In genomic region chr1:100481320-100481719, GRCh38 we compare ENCODE assay signal across 27 cellular contexts. TPM values are rescaled to one million over a fixed set of nuclear protein-coding genes. Genes with fewer than 3 reads are reported as not detected.
"Had no signal": no experiment of that assay in that cellular context is flagged by ENCODE, and none has a peak within 500 bp of the region (broad histone marks: within the 10 kb centered on the region; RNA-seq: fewer than 3 reads in every experiment).

No MANE protein-coding gene starts in this region.

- H3K4me1 Mint-ChIP-seq: activated CD4-positive, alpha-beta T cell treated with anti-CD3 and anti-CD28 coated beads, Interleukin-2, amount 10 ng/mL, durations not matched to agents 24 days and 14 days; stimulated activated naive B cell treated with anti-CD40 and anti-IgM and Interleukin-4, amounts not matched to agents 10 μg/mL and 1 μg/mL and 100 μg/mL, for 72 hours had no signal

- H3K9me3 ChIP-seq: ascending aorta, colonic mucosa, esophagus squamous epithelium, gastroesophageal sphincter, left ventricle myocardium inferior, mucosa of descending colon, stomach, thyroid gland, upper lobe of left lung, vagina had no signal

- H3K4me3 Mint-ChIP-seq: activated CD4-positive, alpha-beta memory T cell treated with anti-CD3 and anti-CD28 coated beads for 36 hours; activated CD4-positive, alpha-beta T cell treated with anti-CD3 and anti-CD28 coated beads, Interleukin-2, amount 10 ng/mL, durations not matched to agents 24 days and 14 days; activated naive CD4-positive, alpha-beta T cell treated with anti-CD3 and anti-CD28 coated beads, Interleukin-2, amount 50 U/mL, for 24 hours; activated T-helper 1 cell treated with anti-CD3 and anti-CD28 coated beads, Interleukin-12 subunit alpha, Interleukin-12 subunit beta, Interleukin-2, Interleukin-4 antibody, amounts not matched to agents 30 ng/mL and 10 ng/mL and 1 ng/mL, durations not matched to agents 14 hours and 24 hours and 36 hours; brain; natural killer cell treated with Interleukin-12 subunit alpha and Interleukin-12 subunit beta and Interleukin-15 and Interleukin-18, amount 100 ng/mL, for 72 hours; stimulated activated naive B cell treated with anti-CD40 and anti-IgM and Interleukin-4, amounts not matched to agents 10 μg/mL and 1 μg/mL and 100 μg/mL, for 72 hours had no signal

- H3K27me3 Mint-ChIP-seq: activated CD4-positive, alpha-beta memory T cell treated with anti-CD3 and anti-CD28 coated beads for 36 hours; activated CD4-positive, alpha-beta T cell treated with anti-CD3 and anti-CD28 coated beads, Interleukin-2, amount 10 ng/mL, durations not matched to agents 24 days and 14 days; activated naive CD4-positive, alpha-beta T cell treated with anti-CD3 and anti-CD28 coated beads, Interleukin-2, amount 50 U/mL, for 24 hours; brain; natural killer cell treated with Interleukin-12 subunit alpha and Interleukin-12 subunit beta and Interleukin-15 and Interleukin-18, amount 100 ng/mL, for 72 hours; stimulated activated naive B cell treated with anti-CD40 and anti-IgM and Interleukin-4, amounts not matched to agents 10 μg/mL and 1 μg/mL and 100 μg/mL, for 72 hours had no signal

- H3K9me3 Mint-ChIP-seq: activated CD4-positive, alpha-beta memory T cell treated with anti-CD3 and anti-CD28 coated beads for 36 hours; activated CD4-positive, alpha-beta T cell treated with anti-CD3 and anti-CD28 coated beads, Interleukin-2, amount 10 ng/mL, durations not matched to agents 24 days and 14 days; activated naive CD4-positive, alpha-beta T cell treated with anti-CD3 and anti-CD28 coated beads, Interleukin-2, amount 50 U/mL, for 24 hours; activated T-helper 1 cell treated with anti-CD3 and anti-CD28 coated beads, Interleukin-12 subunit alpha, Interleukin-12 subunit beta, Interleukin-2, Interleukin-4 antibody, amounts not matched to agents 30 ng/mL and 10 ng/mL and 1 ng/mL, durations not matched to agents 14 hours and 24 hours and 36 hours; brain; natural killer cell treated with Interleukin-12 subunit alpha and Interleukin-12 subunit beta and Interleukin-15 and Interleukin-18, amount 100 ng/mL, for 72 hours had no signal

- H3K27ac Mint-ChIP-seq: activated CD4-positive, alpha-beta memory T cell treated with anti-CD3 and anti-CD28 coated beads for 36 hours; activated CD4-positive, alpha-beta T cell treated with anti-CD3 and anti-CD28 coated beads, Interleukin-2, amount 10 ng/mL, durations not matched to agents 24 days and 14 days; activated T-helper 1 cell treated with anti-CD3 and anti-CD28 coated beads, Interleukin-12 subunit alpha, Interleukin-12 subunit beta, Interleukin-2, Interleukin-4 antibody, amounts not matched to agents 30 ng/mL and 10 ng/mL and 1 ng/mL, durations not matched to agents 14 hours and 24 hours and 36 hours; natural killer cell treated with Interleukin-12 subunit alpha and Interleukin-12 subunit beta and Interleukin-15 and Interleukin-18, amount 100 ng/mL, for 72 hours; stimulated activated naive B cell treated with anti-CD40 and anti-IgM and Interleukin-4, amounts not matched to agents 10 μg/mL and 1 μg/mL and 100 μg/mL, for 72 hours had no signal

- ATAC-seq: gastroesophageal sphincter; mucosa of descending colon; natural killer cell treated with Interleukin-12 subunit alpha and Interleukin-12 subunit beta and Interleukin-15 and Interleukin-18, amount 100 ng/mL, for 72 hours; stimulated activated naive B cell treated with anti-CD40 and anti-IgM and Interleukin-4, amounts not matched to agents 10 μg/mL and 1 μg/mL and 100 μg/mL, for 72 hours had no signal

- DNase-seq: activated CD4-positive, alpha-beta memory T cell treated with anti-CD3 and anti-CD28 coated beads for 36 hours; activated CD4-positive, alpha-beta T cell treated with anti-CD3 and anti-CD28 coated beads, Interleukin-2, amount 10 ng/mL, durations not matched to agents 24 days and 14 days; activated CD8-positive, alpha-beta memory T cell treated with anti-CD3 and anti-CD28 coated beads, Interleukin-2, amount 50 U/mL, for 4 hours; activated gamma-delta T cell treated with Interleukin-2 at 50 U/mL for 16 hours; activated T-cell treated with anti-CD3 and anti-CD28 coated beads, Interleukin-2, amount 50 U/mL, for 1 hour; cerebellar nuclear complex; colonic mucosa; effector CD8-positive, alpha-beta T cell; esophagus squamous epithelium; islet precursor cell; left ventricle myocardium inferior; mucosa of descending colon; stimulated activated CD4-positive, alpha-beta T cell treated with anti-CD3 and anti-CD28 coated beads, Interleukin-15, amount 100 ng/mL, for 24 hours; stimulated activated CD4-positive, alpha-beta T cell treated with anti-CD3 and anti-CD28 coated beads, Interleukin-2, amount 100 ng/mL, for 24 hours; stimulated activated naive B cell treated with anti-CD40 and anti-IgM and Interleukin-4, amounts not matched to agents 10 μg/mL and 1 μg/mL and 100 μg/mL, for 72 hours; stomach; thyroid gland; upper lobe of left lung had no signal

RNA-seq across cellular contexts. Expression of gene GPR88, which starts 56.6 kb away (rescaled TPM):
- total RNA-seq: activated CD4-positive, alpha-beta memory T cell treated with anti-CD3 and anti-CD28 coated beads for 36 hours; activated CD4-positive, alpha-beta T cell treated with anti-CD3 and anti-CD28 coated beads, Interleukin-2, amount 10 ng/mL, durations not matched to agents 24 days and 14 days; ascending aorta; dermis microvascular lymphatic vessel endothelial cell; esophagus squamous epithelium; fibroblast of villous mesenchyme; left ventricle myocardium inferior had no signal
